8 cellular contexts compared by ENCODE assay signal in genomic region chr4:2843023-2843908, GRCh38. TPM values are rescaled to one million over a fixed set of nuclear protein-coding genes. Genes with fewer than 3 reads are reported as not detected.
A peak's percentile ranks its signal among the peaks of the same experiment; 100 is the strongest.
DNase-seq lines count a peak whose midpoint lies in the region; TF ChIP-seq lines count a peak whose summit lies in the region.

A gene with protein sequence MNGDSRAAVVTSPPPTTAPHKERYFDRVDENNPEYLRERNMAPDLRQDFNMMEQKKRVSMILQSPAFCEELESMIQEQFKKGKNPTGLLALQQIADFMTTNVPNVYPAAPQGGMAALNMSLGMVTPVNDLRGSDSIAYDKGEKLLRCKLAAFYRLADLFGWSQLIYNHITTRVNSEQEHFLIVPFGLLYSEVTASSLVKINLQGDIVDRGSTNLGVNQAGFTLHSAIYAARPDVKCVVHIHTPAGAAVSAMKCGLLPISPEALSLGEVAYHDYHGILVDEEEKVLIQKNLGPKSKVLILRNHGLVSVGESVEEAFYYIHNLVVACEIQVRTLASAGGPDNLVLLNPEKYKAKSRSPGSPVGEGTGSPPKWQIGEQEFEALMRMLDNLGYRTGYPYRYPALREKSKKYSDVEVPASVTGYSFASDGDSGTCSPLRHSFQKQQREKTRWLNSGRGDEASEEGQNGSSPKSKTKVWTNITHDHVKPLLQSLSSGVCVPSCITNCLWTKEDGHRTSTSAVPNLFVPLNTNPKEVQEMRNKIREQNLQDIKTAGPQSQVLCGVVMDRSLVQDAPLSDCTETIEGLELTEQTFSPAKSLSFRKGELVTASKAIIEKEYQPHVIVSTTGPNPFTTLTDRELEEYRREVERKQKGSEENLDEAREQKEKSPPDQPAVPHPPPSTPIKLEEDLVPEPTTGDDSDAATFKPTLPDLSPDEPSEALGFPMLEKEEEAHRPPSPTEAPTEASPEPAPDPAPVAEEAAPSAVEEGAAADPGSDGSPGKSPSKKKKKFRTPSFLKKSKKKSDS (plus strand): TSS chr4:2843844. CDS start chr4:2875916, 32,072 bp downstream.

- peak within 1 kb of the TSS; percentile 63 to 79 for H3K4me3 ChIP-seq in SK-N-SH (ENCODE audit: low read depth in 2 of 2, low read length in 1 of 2)
- H3K4me3 ChIP-seq in suprapubic skin: peak within 1 kb of the TSS; percentile 86

- TF ChIP-seq POLR2A in suprapubic skin (IDR thresholded peaks at IDR 0.05): peak in 1 of 2 donors; percentile 69

- DNase-seq in GDM1 (lab: John Stamatoyannopoulos, UW) (peak; percentile 92), H4 (ENCODE audit: low spot score) (peak; percentile 88), LoVo (ENCODE audit: low spot score) (peak; percentile 88), SK-N-SH (peak; percentile 100), globus pallidus (ENCODE audit: low spot score) (peak; percentile 92), occipital lobe (lab: John Stamatoyannopoulos, UW) (peak; percentile 94), suprapubic skin (ENCODE audit: low spot score in 2 of 2) (peak; percentile 93 to 95)
- peak; percentile 87 for DNase-seq in activated naive CD4-positive, alpha-beta T cell treated with anti-CD3 and anti-CD28 coated beads, Interleukin-2, amount 50 U/mL, for 16 hours

- peak within 1 kb of the TSS; percentile 87 for H3K9ac ChIP-seq in SK-N-SH

- peaks cover 43% of the 10 kb centered on the region for H3K79me2 ChIP-seq in SK-N-SH (ENCODE audit: insufficient read depth)

- no peak for TF ChIP-seq EP300 in SK-N-SH (IDR thresholded peaks at IDR 0.05; ENCODE audit: borderline replicate concordance in 1 of 2, low read depth in 1 of 2, low read length in 1 of 2)
- TF ChIP-seq EP300 in suprapubic skin (IDR thresholded peaks at IDR 0.05): no peak

- CTCF ChIA-PET in SK-N-SH (lab: Yijun Ruan, JAX): interaction anchor here (1.2 to 1.5 kb wide), 3 partner anchors 25 to 92 kb away, joined by 3 read pairs; no protein-coding TSS in a partner anchor

- H3K9me3 ChIP-seq in SK-N-SH (no peaks in the 10 kb centered on the region), suprapubic skin (no peaks in the 10 kb centered on the region)

- H3K27ac ChIP-seq in SK-N-SH (ENCODE audit: low read depth in 2 of 2, low read length in 1 of 2): peak within 1 kb of the TSS; percentile 62 to 83; a peak in 3 of 4 replicates
- H3K27ac ChIP-seq in suprapubic skin: peak within 1 kb of the TSS; percentile 93

- H2AFZ ChIP-seq in SK-N-SH (ENCODE audit: low read depth): peak within 1 kb of the TSS; percentile 87

- H3K4me2 ChIP-seq in SK-N-SH: peak within 1 kb of the TSS; percentile 98

- whole genome bisulfite sequencing in SK-N-SH (ENCODE audit: low lambda C conversion rate): 2% methylated on average over 21 of the region's 66 CpGs
- WGBS in suprapubic skin: 4% methylated on average over 2 of the region's 66 CpGs

- H3K9me2 ChIP-seq in SK-N-SH: no peaks in the 10 kb centered on the region

- POLR2A ChIA-PET in SK-N-SH (lab: Yijun Ruan, JAX): interaction anchor here (0.6 to 1.5 kb wide), 3 partner anchors 9 to 856 kb away, joined by 3 to 6 read pairs (median 3); no protein-coding TSS in a partner anchor

- no peaks in the 10 kb centered on the region for H3K36me3 ChIP-seq in SK-N-SH (replicated peaks in 1 of 2; ENCODE audit: control insufficient read depth in 1 of 2, insufficient read depth in 2 of 2, low read length in 1 of 2)
- no peaks in the 10 kb centered on the region for H3K36me3 ChIP-seq in suprapubic skin

- H3K4me1 ChIP-seq in SK-N-SH (ENCODE audit: control insufficient read depth in 1 of 2, insufficient read depth in 2 of 2, low read depth in 1 of 2, low read length in 1 of 2) (peaks cover 0 to 13% of the 10 kb centered on the region in 2 experiments; a peak in 3 of 4 replicates), suprapubic skin (peaks cover 36% of the 10 kb centered on the region)

- TF ChIP-seq CTCF in SK-N-SH (IDR thresholded peaks at IDR 0.05) (no peak), suprapubic skin (IDR thresholded peaks at IDR 0.05) (no peak)

- TF ChIP-seq RAD21 in SK-N-SH (IDR thresholded peaks at IDR 0.05; ENCODE audit: low read length): no peak

- H3F3A ChIP-seq in SK-N-SH (replicated peaks; ENCODE audit: insufficient read depth): peaks cover 25% of the 10 kb centered on the region

- H3K27me3 ChIP-seq in SK-N-SH (ENCODE audit: insufficient read depth) (no peaks in the 10 kb centered on the region), suprapubic skin (no peaks in the 10 kb centered on the region)

- H4K20me1 ChIP-seq in SK-N-SH (ENCODE audit: insufficient read depth): peaks cover 37% of the 10 kb centered on the region

TF ChIP-seq in SK-N-SH, 30 proteins besides CTCF, POLR2A, EP300 and RAD21:
- TF ChIP-seq, protein P1, sequence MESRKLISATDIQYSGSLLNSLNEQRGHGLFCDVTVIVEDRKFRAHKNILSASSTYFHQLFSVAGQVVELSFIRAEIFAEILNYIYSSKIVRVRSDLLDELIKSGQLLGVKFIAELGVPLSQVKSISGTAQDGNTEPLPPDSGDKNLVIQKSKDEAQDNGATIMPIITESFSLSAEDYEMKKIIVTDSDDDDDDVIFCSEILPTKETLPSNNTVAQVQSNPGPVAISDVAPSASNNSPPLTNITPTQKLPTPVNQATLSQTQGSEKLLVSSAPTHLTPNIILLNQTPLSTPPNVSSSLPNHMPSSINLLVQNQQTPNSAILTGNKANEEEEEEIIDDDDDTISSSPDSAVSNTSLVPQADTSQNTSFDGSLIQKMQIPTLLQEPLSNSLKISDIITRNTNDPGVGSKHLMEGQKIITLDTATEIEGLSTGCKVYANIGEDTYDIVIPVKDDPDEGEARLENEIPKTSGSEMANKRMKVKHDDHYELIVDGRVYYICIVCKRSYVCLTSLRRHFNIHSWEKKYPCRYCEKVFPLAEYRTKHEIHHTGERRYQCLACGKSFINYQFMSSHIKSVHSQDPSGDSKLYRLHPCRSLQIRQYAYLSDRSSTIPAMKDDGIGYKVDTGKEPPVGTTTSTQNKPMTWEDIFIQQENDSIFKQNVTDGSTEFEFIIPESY (IDR thresholded peaks at IDR 0.05; ENCODE audit: borderline replicate concordance, low read depth): no peak
- TF ChIP-seq FOXJ3 (CRISPR knock-in tag; IDR thresholded peaks at IDR 0.05) (0 out of 2 replicates have a peak, but pooled peaks have one; percentile 19), ELF1 (IDR thresholded peaks at IDR 0.05) (no peak), YY1 (IDR thresholded peaks at IDR 0.05; ENCODE audit: low read depth) (peak; percentile 12; the same call in 1 of the 2 replicates), TAF1 (IDR thresholded peaks at IDR 0.05; ENCODE audit: borderline replicate concordance, low read depth, low read length) (peak; percentile 79), CHD2 (IDR thresholded peaks at IDR 0.05; ENCODE audit: low read length, partially characterized antibody) (peak; percentile 73), MXI1 (IDR thresholded peaks at IDR 0.05; ENCODE audit: low read depth, low read length) (peak; percentile 50; the same call in 1 of the 2 replicates), POLR2AphosphoS5 (IDR thresholded peaks at IDR 0.05; ENCODE audit: low read depth, low read length) (peak; percentile 67; the same call in 1 of the 2 replicates), FOXM1 (IDR thresholded peaks at IDR 0.05; ENCODE audit: low read depth) (no peak)
- TF ChIP-seq, protein P2, sequence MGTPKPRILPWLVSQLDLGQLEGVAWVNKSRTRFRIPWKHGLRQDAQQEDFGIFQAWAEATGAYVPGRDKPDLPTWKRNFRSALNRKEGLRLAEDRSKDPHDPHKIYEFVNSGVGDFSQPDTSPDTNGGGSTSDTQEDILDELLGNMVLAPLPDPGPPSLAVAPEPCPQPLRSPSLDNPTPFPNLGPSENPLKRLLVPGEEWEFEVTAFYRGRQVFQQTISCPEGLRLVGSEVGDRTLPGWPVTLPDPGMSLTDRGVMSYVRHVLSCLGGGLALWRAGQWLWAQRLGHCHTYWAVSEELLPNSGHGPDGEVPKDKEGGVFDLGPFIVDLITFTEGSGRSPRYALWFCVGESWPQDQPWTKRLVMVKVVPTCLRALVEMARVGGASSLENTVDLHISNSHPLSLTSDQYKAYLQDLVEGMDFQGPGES (IDR thresholded peaks at IDR 0.05; ENCODE audit: low read depth, low read length): peak; percentile 75; the same call in 1 of the 2 replicates

RNA-seq across cellular contexts. Expression of the gene that starts here (rescaled TPM):
- total RNA-seq in H4 (2014; rRNA removed; shearing (Covaris generic)): 117 and 125 TPM in 2 replicates
- 97.0 and 155 TPM in 2 replicates for polyA plus RNA-seq in SK-N-SH (2012; rRNA removed)
- polyA plus RNA-seq in SK-N-SH (2012; cell fraction: cytosol; rRNA removed): 100 and 114 TPM in 2 replicates
- polyA plus RNA-seq in SK-N-SH (2012; cell fraction: nucleus; rRNA removed): 317 and 506 TPM in 2 replicates
- 166 TPM for total RNA-seq in occipital lobe
- total RNA-seq in suprapubic skin: 100 to 1,000 TPM; 122 to 299 (median 196) TPM

Comparison
In these comparisons a context has a peak if more than half of its experiments do, and no peak if none do; other contexts are left out.
1. Peak in every context shown above with its lines: DNase-seq, H3K4me3 ChIP-seq and H3K27ac ChIP-seq.